Comparison of ENCODE assay signal across 8 cellular contexts in the genomic region with DNA sequence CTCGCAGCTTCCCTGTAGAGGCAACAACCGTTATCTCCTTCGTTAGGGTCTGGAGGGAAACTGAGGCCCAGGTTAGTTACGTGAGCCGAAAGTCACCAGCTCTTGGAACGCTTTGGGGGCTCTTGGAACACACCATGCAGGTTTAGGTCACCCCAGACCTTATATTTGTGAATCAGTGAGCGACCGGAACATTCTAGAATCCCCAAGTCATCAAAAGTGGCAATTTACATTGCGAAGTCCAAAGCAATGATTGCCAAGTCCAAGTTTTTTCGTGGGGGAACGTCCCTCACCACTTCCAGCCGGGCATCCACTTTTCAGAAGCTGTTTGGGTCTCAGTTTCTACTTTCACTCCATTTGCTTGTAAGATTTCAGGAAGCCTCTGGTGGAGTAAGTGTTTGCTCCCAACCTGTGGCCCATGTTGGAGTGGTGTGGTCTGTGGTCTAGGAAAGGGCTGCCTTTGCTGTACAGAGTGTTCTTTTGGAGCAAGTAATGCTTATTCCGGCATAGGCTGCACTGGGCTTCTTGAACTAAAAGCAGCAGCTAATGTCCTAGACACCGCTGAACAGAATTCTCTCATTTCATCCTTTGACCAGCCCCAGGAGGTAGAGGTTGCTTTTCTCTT. TPM values are rescaled to one million over a fixed set of nuclear protein-coding genes. Genes with fewer than 3 reads are reported as not detected.
DNase-seq lines count a peak whose midpoint lies in the region; ATAC-seq and TF ChIP-seq lines count a peak whose summit lies in the region.

No MANE protein-coding gene starts in this region.

- no peaks in the 10 kb centered on the region for H3K27me3 ChIP-seq in H9 (ENCODE audit: insufficient read depth, low read length)

- no peak overlapping the region for H2AFZ ChIP-seq in H9 (ENCODE audit: low read length)

- H3K4me3 Mint-ChIP-seq in H9 = peak overlapping the region; percentile 44 to 67
- H3K4me3 Mint-ChIP-seq in activated T-cell treated with anti-CD3 and anti-CD28 coated beads, Interleukin-2, amount 50 U/mL, for 4 hours = peak overlapping the region; percentile 76

- H2BK120ac ChIP-seq in H9 (ENCODE audit: low read depth, low read length, poor library complexity, severe bottlenecking) = no peak overlapping the region

- TF ChIP-seq CTCF in H9 (conservative IDR thresholded peaks at IDR 0.05) = no peak

- H3K9me3 Mint-ChIP-seq in H9 = no peaks in the 10 kb centered on the region
- no peaks in the 10 kb centered on the region for H3K9me3 Mint-ChIP-seq in activated T-cell treated with anti-CD3 and anti-CD28 coated beads, Interleukin-2, amount 50 U/mL, for 4 hours

- H4K20me1 ChIP-seq in H9 (ENCODE audit: control insufficient read depth, insufficient read depth, insufficient read length) = no peaks in the 10 kb centered on the region

- H4K91ac ChIP-seq in H9 (ENCODE audit: insufficient read length, low read depth, low read length) = peak overlapping the region; percentile 21

- H3K27me3 Mint-ChIP-seq in H9 (ENCODE audit: low read depth) = peaks cover 12% of the 10 kb centered on the region
- no peaks in the 10 kb centered on the region for H3K27me3 Mint-ChIP-seq in activated T-cell treated with anti-CD3 and anti-CD28 coated beads, Interleukin-2, amount 50 U/mL, for 4 hours (ENCODE audit: low read depth)

- peak overlapping the region; percentile 91 for H3K18ac ChIP-seq in H9 (ENCODE audit: insufficient read length, low read depth, low read length)

- intact Hi-C loops in left ventricle myocardium superior (cut with micrococcal nuclease) = no loop called here

- peak overlapping the region; percentile 55 for H3K4me2 ChIP-seq in H9 (ENCODE audit: insufficient read depth, insufficient read length, low read length)

- H2BK12ac ChIP-seq in H9 (ENCODE audit: insufficient read length, low read depth, low read length) = peak overlapping the region; percentile 91

- peaks cover 0 to 3% (median 0%) of the 10 kb centered on the region in 3 experiments; a peak in 1 of 7 replicates for H3K36me3 Mint-ChIP-seq in H9 (ENCODE audit: insufficient read depth in 1 of 3, low read depth in 3 of 3)
- no peaks in the 10 kb centered on the region for H3K36me3 Mint-ChIP-seq in activated T-cell treated with anti-CD3 and anti-CD28 coated beads, Interleukin-2, amount 50 U/mL, for 4 hours (ENCODE audit: insufficient read depth)

- H2BK5ac ChIP-seq in H9 (ENCODE audit: insufficient read length, low read length) = no peak overlapping the region

- no peak for ATAC-seq in activated T-cell treated with anti-CD3 and anti-CD28 coated beads, Interleukin-2, amount 50 U/mL, for 4 hours
- peak; percentile 3 for ATAC-seq in left ventricle myocardium superior

- no peak overlapping the region for H3T11ph ChIP-seq in H9 (ENCODE audit: low read length)

- peak overlapping the region; percentile 58 to 98 (median 96); a peak in 5 of 7 replicates for H3K27ac Mint-ChIP-seq in H9

- peak overlapping the region; percentile 42 for H3K9ac ChIP-seq in H9 (ENCODE audit: extremely low read depth, insufficient read length, low read length)

- H2BK20ac ChIP-seq in H9 (ENCODE audit: low read depth, low read length, poor library complexity, severe bottlenecking) = no peak overlapping the region

- H3K79me2 ChIP-seq in H9 (ENCODE audit: insufficient read depth, low read length) = no peaks in the 10 kb centered on the region

- peak overlapping the region; percentile 95 for H4K5ac ChIP-seq in H9 (ENCODE audit: insufficient read length, low read depth, low read length)

- no peak overlapping the region for H3K56ac ChIP-seq in H9 (ENCODE audit: insufficient read length, low read depth, low read length)

- H3K27ac ChIP-seq in H9 (ENCODE audit: insufficient read length, low read depth, low read length) (peak overlapping the region; percentile 91), skin epidermis (peak overlapping the region in 20 of 21 experiments; percentile 76 to 98 (median 93))

- peak overlapping the region; percentile 32 to 57 (median 43) for H3K4me3 ChIP-seq in skin epidermis

- peak overlapping the region; percentile 35 for H4K8ac ChIP-seq in H9 (replicated peaks; ENCODE audit: insufficient read length, low read depth, low read length)

- peaks cover 17% of the 10 kb centered on the region for H3K4me1 ChIP-seq in H9 (ENCODE audit: insufficient read depth, low read length)

- H3K23me2 ChIP-seq in H9 (ENCODE audit: insufficient read length, low read depth, low read length, poor library complexity, severe bottlenecking) = peaks cover 5% of the 10 kb centered on the region

- peak overlapping the region; percentile 20; the same call in 1 of the 2 replicates for H3K4ac ChIP-seq in H9 (ENCODE audit: low read depth, low read length)

- no CpG with 5 or more reads among the region's 14 CpGs for WGBS in H9 (ENCODE audit: extremely low coverage, insufficient read length, low lambda C conversion rate)

- H3K79me1 ChIP-seq in H9 (ENCODE audit: insufficient read depth, low read depth, low read length, poor library complexity, severe bottlenecking) = no peaks in the 10 kb centered on the region

- no peak overlapping the region for H2AK5ac ChIP-seq in H9 (ENCODE audit: insufficient read length, low read length)

- peaks cover 40 to 57% of the 10 kb centered on the region in 2 experiments for H3K4me1 Mint-ChIP-seq in H9
- peaks cover 43% of the 10 kb centered on the region for H3K4me1 Mint-ChIP-seq in activated T-cell treated with anti-CD3 and anti-CD28 coated beads, Interleukin-2, amount 50 U/mL, for 4 hours (ENCODE audit: low read depth)

- H3K23ac ChIP-seq in H9 (ENCODE audit: insufficient read length, low read depth, low read length) = no peak overlapping the region

- no peak overlapping the region for H2BK15ac ChIP-seq in H9 (ENCODE audit: low read depth, low read length)

- H3K9me3 ChIP-seq in H9 (ENCODE audit: control insufficient read depth, low read depth, low read length) = no peaks in the 10 kb centered on the region

- peak overlapping the region; percentile 91 for H3K14ac ChIP-seq in H9 (ENCODE audit: insufficient read depth, low read length)

- DNase-seq in H9 (no peak), left ventricle myocardium superior (no peak), OCI-M2 (lab: John Stamatoyannopoulos, UW; ENCODE audit: unreplicated experiment) (no peak), iPS-NIHi7 (ENCODE audit: extremely low spot score) (no peak), ureter (ENCODE audit: low spot score) (no peak), foreskin melanocyte (no peak)
- DNase-seq in activated T-cell treated with anti-CD3 and anti-CD28 coated beads, Interleukin-2, amount 50 U/mL, for 4 hours = no peak

RNA-seq across cellular contexts. Expression of a gene that starts 32.8 kb away (rescaled TPM):
- total RNA-seq in H9 (2021) (92.4 and 95.9 TPM in 2 replicates), left ventricle myocardium superior (8.3 TPM), ureter (16.7 TPM)
- total RNA-seq in activated T-cell treated with anti-CD3 and anti-CD28 coated beads, Interleukin-2, amount 50 U/mL, for 4 hours = 1 to 10 TPM; 2.6 to 3.3 (median 3.0) TPM
